20 cellular contexts compared by ENCODE assay signal in the genomic region with DNA sequence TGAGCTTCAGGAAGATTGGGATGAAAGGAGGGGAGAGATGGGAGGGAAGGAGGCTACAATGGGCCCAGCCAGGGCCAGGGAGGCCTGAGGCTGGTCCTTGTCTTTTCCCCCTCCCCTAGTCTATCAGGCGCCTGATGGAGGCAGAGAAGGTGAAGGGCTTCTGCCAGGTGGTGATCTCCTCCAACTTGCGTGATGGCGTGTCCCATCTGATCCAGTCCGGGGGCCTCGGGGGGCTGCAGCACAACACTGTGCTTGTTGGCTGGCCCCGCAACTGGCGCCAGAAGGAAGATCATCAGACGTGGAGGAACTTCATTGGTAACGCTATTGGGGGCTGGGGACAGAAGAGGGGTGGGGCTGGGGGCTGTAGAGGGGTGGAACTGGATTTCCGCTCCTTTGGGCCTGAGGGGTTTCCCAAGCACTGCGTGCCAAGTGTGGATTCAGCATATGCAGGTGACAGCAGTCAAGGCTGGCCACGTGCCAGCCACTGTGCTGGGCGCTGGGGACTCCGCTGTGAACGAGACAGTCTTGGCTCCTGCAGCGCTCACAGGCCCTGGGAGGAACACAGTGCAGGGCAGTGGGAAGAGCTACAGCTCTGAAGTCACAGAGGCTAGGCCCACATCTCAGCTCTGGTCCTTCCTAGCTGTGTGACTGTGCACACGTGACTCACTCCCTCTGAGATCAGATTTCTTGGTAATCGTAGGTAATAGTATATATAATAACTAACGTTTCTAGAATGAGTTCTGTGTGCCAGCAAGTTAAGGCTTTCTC. TPM values are rescaled to one million over a fixed set of nuclear protein-coding genes. Genes with fewer than 3 reads are reported as not detected.
DNase-seq lines count a peak whose midpoint lies in the region; TF ChIP-seq lines count a peak whose summit lies in the region.
"Had no signal": no experiment of that assay in that cellular context is flagged by ENCODE, and none has a peak within 500 bp of the region (broad histone marks: within the 10 kb centered on the region; RNA-seq: fewer than 3 reads in every experiment).

No MANE protein-coding gene starts in this region.

- peaks cover 2% of the 10 kb centered on the region for H3F3A ChIP-seq in SK-N-SH (replicated peaks; ENCODE audit: insufficient read depth)

- DNase-seq in COLO668 (lab: John Stamatoyannopoulos, UW; ENCODE audit: unreplicated experiment): peak; percentile 50
- DNase-seq in Daoy (ENCODE audit: low read depth): peak; percentile 30
- DNase-seq in NCI-H2081 (lab: John Stamatoyannopoulos, UW): peak; percentile 54 to 82
- no peak for DNase-seq in SK-N-SH
- DNase-seq in HuH-7.5 (ENCODE audit: low spot score): no peak
- DNase-seq in T1000 (lab: John Stamatoyannopoulos, UW): no peak
- no peak for DNase-seq in cerebellar nuclear complex (lab: John Stamatoyannopoulos, UW)
- DNase-seq: activated CD4-positive, alpha-beta T cell treated with anti-CD3 and anti-CD28 coated beads for 4 hours; activated naive CD8-positive, alpha-beta T cell treated with anti-CD3 and anti-CD28 coated beads, Interleukin-2, amount 10 ng/mL, durations not matched to agents 7 days and 5 days; activated T-cell treated with anti-CD3 and anti-CD28 coated beads, Interleukin-2, amount 50 U/mL, for 1 hour; effector memory CD4-positive, alpha-beta T cell; Kasumi-1; ovary; SIG-M5; small intestine had no signal

- TF ChIP-seq CTCF in SK-N-SH (IDR thresholded peaks at IDR 0.05): no peak

- CTCF ChIA-PET in SK-N-SH (lab: Yijun Ruan, JAX): interaction anchor here (0.6 to 2.7 kb wide), 4 partner anchors 37 to 123 kb away, joined by 3 to 11 read pairs (median 3); no protein-coding TSS in a partner anchor

- H3K27me3 ChIP-seq in SK-N-SH (ENCODE audit: insufficient read depth): no peaks in the 10 kb centered on the region
- H3K27me3 ChIP-seq: BLaER1, ovary had no signal

- TF ChIP-seq RAD21 in SK-N-SH (IDR thresholded peaks at IDR 0.05; ENCODE audit: low read length): no peak

- H3K9ac ChIP-seq in SK-N-SH: no peak overlapping the region
- H3K9ac ChIP-seq: BLaER1 had no signal

- H3K27ac ChIP-seq in SK-N-SH (ENCODE audit: low read depth in 2 of 2, low read length in 1 of 2): no peak overlapping the region
- H3K27ac ChIP-seq: BLaER1, cardiac muscle cell, ovary had no signal

- no peaks in the 10 kb centered on the region for H3K9me3 ChIP-seq in SK-N-SH
- H3K9me3 ChIP-seq: BLaER1, HAP-1, ovary had no signal

- H3K4me3 ChIP-seq in SK-N-SH (ENCODE audit: low read depth in 2 of 2, low read length in 1 of 2): no peak overlapping the region
- H3K4me3 ChIP-seq: BLaER1, cardiac muscle cell, HAP-1, ovary had no signal

- 40% methylated on average over 14 of the region's 19 CpGs for WGBS in SK-N-SH (ENCODE audit: low lambda C conversion rate)

- H4K20me1 ChIP-seq in SK-N-SH (ENCODE audit: insufficient read depth): 0 out of 2 replicates have a peak, but pooled peaks cover 5% of the 10 kb centered on the region

- no peak overlapping the region for H2AFZ ChIP-seq in SK-N-SH (ENCODE audit: low read depth)

- POLR2A ChIA-PET in SK-N-SH (lab: Yijun Ruan, JAX): no interaction called here

- H3K4me1 ChIP-seq in SK-N-SH (ENCODE audit: control insufficient read depth in 1 of 2, insufficient read depth in 2 of 2, low read depth in 1 of 2, low read length in 1 of 2): peaks cover 3 to 7% of the 10 kb centered on the region in 2 experiments; a peak in 2 of 4 replicates
- H3K4me1 ChIP-seq: BLaER1, HAP-1 had no signal

- H3K9me2 ChIP-seq in SK-N-SH: no peaks in the 10 kb centered on the region

- TF ChIP-seq EP300 in SK-N-SH (IDR thresholded peaks at IDR 0.05; ENCODE audit: borderline replicate concordance in 1 of 2, low read depth in 1 of 2, low read length in 1 of 2): no peak

- peak overlapping the region; percentile 28; the same call in 1 of the 2 replicates for H3K4me2 ChIP-seq in SK-N-SH
- H3K4me2 ChIP-seq: BLaER1 had no signal

- H3K79me2 ChIP-seq in SK-N-SH (ENCODE audit: insufficient read depth): no peaks in the 10 kb centered on the region

- H3K36me3 ChIP-seq in SK-N-SH (replicated peaks in 1 of 2; ENCODE audit: control insufficient read depth in 1 of 2, insufficient read depth in 2 of 2, low read length in 1 of 2): no peaks in the 10 kb centered on the region
- H3K36me3 ChIP-seq: BLaER1, cardiac muscle cell, HAP-1, ovary had no signal

TF ChIP-seq in SK-N-SH, 30 proteins besides CTCF, POLR2A, EP300 and RAD21:
- TF ChIP-seq NFIC (IDR thresholded peaks at IDR 0.05; ENCODE audit: borderline replicate concordance): peak; percentile 31; the same call in 1 of the 2 replicates
- TF ChIP-seq FOXM1 (IDR thresholded peaks at IDR 0.05; ENCODE audit: low read depth): no peak
- TF ChIP-seq MEF2A (IDR thresholded peaks at IDR 0.05; ENCODE audit: borderline replicate concordance, low read depth): no peak
- TF ChIP-seq, protein P1, sequence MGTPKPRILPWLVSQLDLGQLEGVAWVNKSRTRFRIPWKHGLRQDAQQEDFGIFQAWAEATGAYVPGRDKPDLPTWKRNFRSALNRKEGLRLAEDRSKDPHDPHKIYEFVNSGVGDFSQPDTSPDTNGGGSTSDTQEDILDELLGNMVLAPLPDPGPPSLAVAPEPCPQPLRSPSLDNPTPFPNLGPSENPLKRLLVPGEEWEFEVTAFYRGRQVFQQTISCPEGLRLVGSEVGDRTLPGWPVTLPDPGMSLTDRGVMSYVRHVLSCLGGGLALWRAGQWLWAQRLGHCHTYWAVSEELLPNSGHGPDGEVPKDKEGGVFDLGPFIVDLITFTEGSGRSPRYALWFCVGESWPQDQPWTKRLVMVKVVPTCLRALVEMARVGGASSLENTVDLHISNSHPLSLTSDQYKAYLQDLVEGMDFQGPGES (IDR thresholded peaks at IDR 0.05; ENCODE audit: low read depth, low read length): no peak
- peak; percentile 62; the same call in 1 of the 2 replicates for TF ChIP-seq FOSL2 (IDR thresholded peaks at IDR 0.05; ENCODE audit: borderline replicate concordance, low read depth)
- TF ChIP-seq, protein P2, sequence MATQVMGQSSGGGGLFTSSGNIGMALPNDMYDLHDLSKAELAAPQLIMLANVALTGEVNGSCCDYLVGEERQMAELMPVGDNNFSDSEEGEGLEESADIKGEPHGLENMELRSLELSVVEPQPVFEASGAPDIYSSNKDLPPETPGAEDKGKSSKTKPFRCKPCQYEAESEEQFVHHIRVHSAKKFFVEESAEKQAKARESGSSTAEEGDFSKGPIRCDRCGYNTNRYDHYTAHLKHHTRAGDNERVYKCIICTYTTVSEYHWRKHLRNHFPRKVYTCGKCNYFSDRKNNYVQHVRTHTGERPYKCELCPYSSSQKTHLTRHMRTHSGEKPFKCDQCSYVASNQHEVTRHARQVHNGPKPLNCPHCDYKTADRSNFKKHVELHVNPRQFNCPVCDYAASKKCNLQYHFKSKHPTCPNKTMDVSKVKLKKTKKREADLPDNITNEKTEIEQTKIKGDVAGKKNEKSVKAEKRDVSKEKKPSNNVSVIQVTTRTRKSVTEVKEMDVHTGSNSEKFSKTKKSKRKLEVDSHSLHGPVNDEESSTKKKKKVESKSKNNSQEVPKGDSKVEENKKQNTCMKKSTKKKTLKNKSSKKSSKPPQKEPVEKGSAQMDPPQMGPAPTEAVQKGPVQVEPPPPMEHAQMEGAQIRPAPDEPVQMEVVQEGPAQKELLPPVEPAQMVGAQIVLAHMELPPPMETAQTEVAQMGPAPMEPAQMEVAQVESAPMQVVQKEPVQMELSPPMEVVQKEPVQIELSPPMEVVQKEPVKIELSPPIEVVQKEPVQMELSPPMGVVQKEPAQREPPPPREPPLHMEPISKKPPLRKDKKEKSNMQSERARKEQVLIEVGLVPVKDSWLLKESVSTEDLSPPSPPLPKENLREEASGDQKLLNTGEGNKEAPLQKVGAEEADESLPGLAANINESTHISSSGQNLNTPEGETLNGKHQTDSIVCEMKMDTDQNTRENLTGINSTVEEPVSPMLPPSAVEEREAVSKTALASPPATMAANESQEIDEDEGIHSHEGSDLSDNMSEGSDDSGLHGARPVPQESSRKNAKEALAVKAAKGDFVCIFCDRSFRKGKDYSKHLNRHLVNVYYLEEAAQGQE (IDR thresholded peaks at IDR 0.05; ENCODE audit: low read depth, low read length): 0 out of 2 replicates have a peak, but pooled peaks have one; percentile 17

RNA-seq across cellular contexts. Expression of gene SLC12A5, which starts 22.7 kb away (rescaled TPM):
- total RNA-seq in Daoy (2014; rRNA removed; shearing (Covaris generic)): 0.54 TPM in 1 of 2 replicates, not detected in the other
- 8.5 and 19.9 TPM in 2 replicates for polyA plus RNA-seq in SK-N-SH (2012; rRNA removed)
- polyA plus RNA-seq in SK-N-SH (2012; cell fraction: cytosol; rRNA removed): 12.5 and 13.7 TPM in 2 replicates
- polyA plus RNA-seq in SK-N-SH (2012; cell fraction: nucleus; rRNA removed): 10.6 and 12.8 TPM in 2 replicates
- total RNA-seq: left lobe of liver, NCI-H460 had no signal

RNA-seq across cellular contexts. Expression of gene NCOA5, which starts 38.0 kb away (rescaled TPM):
- 25.3 and 28.0 TPM in 2 replicates for total RNA-seq in Daoy (2014; rRNA removed; shearing (Covaris generic))
- polyA plus RNA-seq in SK-N-SH (2012; rRNA removed): 18.6 and 20.4 TPM in 2 replicates
- 16.2 and 17.0 TPM in 2 replicates for polyA plus RNA-seq in SK-N-SH (2012; cell fraction: cytosol; rRNA removed)
- 26.6 and 31.9 TPM in 2 replicates for polyA plus RNA-seq in SK-N-SH (2012; cell fraction: nucleus; rRNA removed)

RNA-seq across cellular contexts. Expression of gene MMP9, which starts 43.0 kb away (rescaled TPM):
- 2.8 and 6.8 TPM in 2 replicates for total RNA-seq in Daoy (2014; rRNA removed; shearing (Covaris generic))
- polyA plus RNA-seq in SK-N-SH (2012; rRNA removed): 0.18 and 0.23 TPM in 2 replicates
- 0.09 and 0.12 TPM in 2 replicates for polyA plus RNA-seq in SK-N-SH (2012; cell fraction: cytosol; rRNA removed)
- polyA plus RNA-seq in SK-N-SH (2012; cell fraction: nucleus; rRNA removed): 0.42 and 0.46 TPM in 2 replicates
- total RNA-seq: cardiac muscle cell, NCI-H460 had no signal

Comparison
In these comparisons a context has a peak if more than half of its experiments do, and no peak if none do; other contexts are left out.
1. DNase-seq: peak in COLO668 (single experiment), Daoy (single experiment) and NCI-H2081 (2 of 2); none in SK-N-SH (single experiment), HuH-7.5 (single experiment), T1000 (single experiment) and cerebellar nuclear complex (0 of 2).